In genomic region chr2:39128919-39129391, GRCh38 we compare ENCODE assay signal across 9 cellular contexts. TPM values are rescaled to one million over a fixed set of nuclear protein-coding genes. Genes with fewer than 3 reads are reported as not detected.
DNase-seq lines count a peak whose midpoint lies in the region; ATAC-seq and TF ChIP-seq lines count a peak whose summit lies in the region.
"Had no signal": no experiment of that assay in that cellular context is flagged by ENCODE, and none has a peak within 500 bp of the region (broad histone marks: within the 10 kb centered on the region; RNA-seq: fewer than 3 reads in every experiment).

No MANE protein-coding gene starts in this region.

- no peak for TF ChIP-seq POLR2A in IMR-90 (IDR thresholded peaks at IDR 0.05; ENCODE audit: low read depth, low read length)

- dilution Hi-C loops in IMR-90 (cut with HindIII; ENCODE audit: low sequenced_read_pairs, unreplicated experiment): no loop called here

- no peaks in the 10 kb centered on the region for H3K9me3 Mint-ChIP-seq in activated T-cell treated with anti-CD3 and anti-CD28 coated beads, Interleukin-2, amount 50 U/mL, for 72 hours
- no peaks in the 10 kb centered on the region for H3K9me3 Mint-ChIP-seq in mesothelial cell of epicardium

- H3K4me1 ChIP-seq in IMR-90 (ENCODE audit: control insufficient read depth, insufficient read depth, low read length): no peaks in the 10 kb centered on the region; the same call in none of the 2 replicates

- H3K4me1 Mint-ChIP-seq in activated T-cell treated with anti-CD3 and anti-CD28 coated beads, Interleukin-2, amount 50 U/mL, for 72 hours (ENCODE audit: low read depth): peaks cover 64% of the 10 kb centered on the region
- H3K4me1 Mint-ChIP-seq in mesothelial cell of epicardium: peaks cover 15% of the 10 kb centered on the region

- H3K4me2 ChIP-seq in IMR-90 (ENCODE audit: low read depth, low read length): no peak overlapping the region

- no peak overlapping the region for H3K4me3 ChIP-seq in IMR-90 (ENCODE audit: insufficient read depth, low read depth, low read length)

- no peaks in the 10 kb centered on the region for H3K36me3 ChIP-seq in IMR-90 (ENCODE audit: control insufficient read depth, insufficient read depth, low read length)

- H3K9me3 ChIP-seq in IMR-90 (ENCODE audit: control insufficient read depth, insufficient read depth, low read length): no peaks in the 10 kb centered on the region

- peak overlapping the region; percentile 52 to 64 for H3K4me3 Mint-ChIP-seq in activated T-cell treated with anti-CD3 and anti-CD28 coated beads, Interleukin-2, amount 50 U/mL, for 72 hours
- H3K4me3 Mint-ChIP-seq in mesothelial cell of epicardium: no peak overlapping the region

- H2AK9ac ChIP-seq in IMR-90 (replicated peaks; ENCODE audit: low read depth, low read length, poor library complexity): no peak overlapping the region

- CTCF ChIA-PET in IMR-90 (lab: Yijun Ruan, JAX): no interaction called here

- H3K36me3 Mint-ChIP-seq in activated T-cell treated with anti-CD3 and anti-CD28 coated beads, Interleukin-2, amount 50 U/mL, for 72 hours (ENCODE audit: insufficient read depth in 2 of 2): peaks cover under 1 to 1% of the 10 kb centered on the region in 2 donors
- no peaks in the 10 kb centered on the region for H3K36me3 Mint-ChIP-seq in mesothelial cell of epicardium

- DNase-seq in SIG-M5 treated with dmso at 0.1 percent for 504 hours (lab: John Stamatoyannopoulos, UW; ENCODE audit: unreplicated experiment): peak; percentile 87
- DNase-seq in SIG-M5 (lab: John Stamatoyannopoulos, UW): no peak
- DNase-seq in IMR-90: no peak
- peak; percentile 81 for DNase-seq in activated T-cell treated with anti-CD3 and anti-CD28 coated beads, Interleukin-2, amount 50 U/mL, for 72 hours
- DNase-seq in stimulated activated CD4-positive, alpha-beta T cell treated with anti-CD3 and anti-CD28 coated beads, Interleukin-12 subunit alpha, Interleukin-12 subunit beta, amount 100 ng/mL, for 4 hours: peak; percentile 48
- no peak for DNase-seq in mesothelial cell of epicardium (ENCODE audit: low spot score in 2 of 2, unreplicated experiment in 2 of 2)
- DNase-seq in NCI-H82 (lab: John Stamatoyannopoulos, UW): no peak
- DNase-seq in GM10266 (ENCODE audit: extremely low spot score): no peak

- in situ Hi-C loops in IMR-90 (cut with MboI; ENCODE audit: low sequenced_read_pairs): no loop called here

- intact Hi-C loops in IMR-90 (cut with micrococcal nuclease): no loop called here

- no peaks in the 10 kb centered on the region for H3K27me3 ChIP-seq in IMR-90 (ENCODE audit: control insufficient read depth, insufficient read depth, low read length)

- H2AK5ac ChIP-seq in IMR-90 (ENCODE audit: low read depth, low read length): no peak overlapping the region

- no peak overlapping the region for H4K8ac ChIP-seq in IMR-90 (ENCODE audit: low read depth in 2 of 2, low read length in 2 of 2)

- H2BK5ac ChIP-seq in IMR-90 (ENCODE audit: low read depth, low read length, poor library complexity, severe bottlenecking): no peak overlapping the region

- H3K27ac Mint-ChIP-seq in activated T-cell treated with anti-CD3 and anti-CD28 coated beads, Interleukin-2, amount 50 U/mL, for 72 hours: peak overlapping the region; percentile 84
- no peak overlapping the region for H3K27ac Mint-ChIP-seq in mesothelial cell of epicardium

- no peak overlapping the region for H2BK120ac ChIP-seq in IMR-90 (ENCODE audit: low read depth, low read length)

- no peak overlapping the region for H3K9ac ChIP-seq in IMR-90 (ENCODE audit: low read depth, low read length)
- H3K9ac ChIP-seq: parathyroid adenoma had no signal

- POLR2A ChIA-PET in IMR-90 (lab: Charles Lee; ENCODE audit: unreplicated experiment): no interaction called here

- no peak overlapping the region for H3K56ac ChIP-seq in IMR-90 (ENCODE audit: extremely low read depth, insufficient read depth, low read length)

- no peak overlapping the region for H4K91ac ChIP-seq in IMR-90 (ENCODE audit: insufficient read depth, low read depth, low read length)

- TF ChIP-seq RAD21 in IMR-90 (IDR thresholded peaks at IDR 0.05; ENCODE audit: low read length): no peak

- BruUV-seq in IMR-90 (replicated peaks; lab: Mats Ljungman, UMichigan): no TSS peak

- TF ChIP-seq CTCF in IMR-90 (conservative IDR thresholded peaks at IDR 0.05; ENCODE audit: low read depth, low read length): no peak
- TF ChIP-seq CTCF in mesothelial cell of epicardium (IDR thresholded peaks at IDR 0.05; ENCODE audit: unreplicated experiment): no peak
- no peak for TF ChIP-seq CTCF in GM10266 (IDR thresholded peaks at IDR 0.05; ENCODE audit: control insufficient read depth, insufficient read depth, low read depth, missing control alignments)

- H2BK15ac ChIP-seq in IMR-90 (ENCODE audit: low read depth, low read length): no peak overlapping the region

- H2AFZ ChIP-seq in IMR-90 (replicated peaks; ENCODE audit: low read length, poor library complexity): no peak overlapping the region

- H3K79me1 ChIP-seq in IMR-90 (ENCODE audit: low read depth in 1 of 2, low read length in 2 of 2): peaks cover 0 to 7% of the 10 kb centered on the region in 2 experiments; a peak in 1 of 4 replicates

- no peak overlapping the region for H3K23ac ChIP-seq in IMR-90 (ENCODE audit: low read depth, low read length)

- H3K4ac ChIP-seq in IMR-90 (ENCODE audit: low read depth, low read length): no peak overlapping the region

- no peak overlapping the region for H3K14ac ChIP-seq in IMR-90 (replicated peaks; ENCODE audit: low read depth, low read length)

- H2BK20ac ChIP-seq in IMR-90 (ENCODE audit: low read depth, low read length): no peak overlapping the region

- ATAC-seq in IMR-90 (ENCODE audit: low read depth): no peak
- ATAC-seq in activated T-cell treated with anti-CD3 and anti-CD28 coated beads, Interleukin-2, amount 50 U/mL, for 72 hours (replicated peaks in 1 of 2): peak; percentile 66 to 70

- H4K20me1 ChIP-seq in IMR-90 (ENCODE audit: insufficient read depth, low read length): no peaks in the 10 kb centered on the region

- H3K9me1 ChIP-seq in IMR-90 (ENCODE audit: insufficient read depth, low read length): no peaks in the 10 kb centered on the region

- WGBS in IMR-90 (ENCODE audit: extremely low coverage in 2 of 2, insufficient read length in 1 of 2), 2 experiments: no CpG with 5 or more reads among the region's 1 CpG

- H3K27ac ChIP-seq in IMR-90 (ENCODE audit: insufficient read depth, low read length): no peak overlapping the region
- H3K27ac ChIP-seq: parathyroid adenoma had no signal

- H3K27me3 Mint-ChIP-seq in activated T-cell treated with anti-CD3 and anti-CD28 coated beads, Interleukin-2, amount 50 U/mL, for 72 hours (ENCODE audit: low read depth): no peaks in the 10 kb centered on the region
- no peaks in the 10 kb centered on the region for H3K27me3 Mint-ChIP-seq in mesothelial cell of epicardium (ENCODE audit: low read depth)

- no peak overlapping the region for H4K5ac ChIP-seq in IMR-90 (ENCODE audit: low read depth, low read length)

- no peak overlapping the region for H3K18ac ChIP-seq in IMR-90 (ENCODE audit: low read depth, low read length)

TF ChIP-seq in IMR-90, 13 proteins besides CTCF, POLR2A, EP300 and RAD21:
- TF ChIP-seq CEBPB (IDR thresholded peaks at IDR 0.05; ENCODE audit: low read depth, low read length): peak; percentile 89
- no peak for TF ChIP-seq CHD1 (IDR thresholded peaks at IDR 0.05; ENCODE audit: low read depth, low read length)

RNA-seq across cellular contexts. Expression of gene SOS1, which starts 8.1 kb away (rescaled TPM):
- total RNA-seq in IMR-90 (2012; rRNA removed) (8.2 and 13.6 TPM in 2 replicates), mesothelial cell of epicardium (47.6 to 54.5 TPM (median 53.0 TPM) in 3 replicates)
- 10.6 and 11.2 TPM in 2 replicates for polyA plus RNA-seq in IMR-90 (2012; rRNA removed)
- 1.0 and 1.9 TPM in 2 replicates for polyA plus RNA-seq in IMR-90 (2012; cell fraction: cytosol; rRNA removed)
- polyA plus RNA-seq in IMR-90 (2012; cell fraction: nucleus; rRNA removed; ENCODE audit: low replicate concordance): 5.8 and 43.5 TPM in 2 replicates
- total RNA-seq in activated T-cell treated with anti-CD3 and anti-CD28 coated beads, Interleukin-2, amount 50 U/mL, for 72 hours: 100 to 1,000 TPM in 1 of 2 donors, 10 to 100 TPM in 1; 94.6 to 110 TPM

Comparison
In these comparisons a context has a peak if more than half of its experiments do, and no peak if none do; other contexts are left out.
1. DNase-seq: peak in SIG-M5 treated with dmso at 0.1 percent for 504 hours (single experiment), activated T-cell treated with anti-CD3 and anti-CD28 coated beads, Interleukin-2, amount 50 U/mL, for 72 hours (2 of 2) and stimulated activated CD4-positive, alpha-beta T cell treated with anti-CD3 and anti-CD28 coated beads, Interleukin-12 subunit alpha, Interleukin-12 subunit beta, amount 100 ng/mL, for 4 hours (single experiment); none in SIG-M5 (single experiment), IMR-90 (single experiment), mesothelial cell of epicardium (0 of 2), NCI-H82 (single experiment) and GM10266 (single experiment).